ENCODE assay signal across 1 cellular context in genomic region chr19:48363810-48364563, GRCh38.
TF ChIP-seq lines count a peak whose summit lies in the region.

SYNGR4 (plus strand) TSS chr19:48364367; CDS start chr19:48365843, 1,476 bp downstream.
TMEM143 (minus strand) TSS chr19:48363940; CDS start chr19:48363920, 20 bp downstream.

TF ChIP-seq in HEK293, 187 proteins besides CTCF, POLR2A, EP300 and RAD21 (continued from another document and continues in another):
- TF ChIP-seq ZNF518A (tag by site-specific recombination; conservative IDR thresholded peaks at IDR 0.05; ENCODE audit: low read depth), result no peak
- no peak for TF ChIP-seq ZNF560 (tag by site-specific recombination; IDR thresholded peaks at IDR 0.05; ENCODE audit: borderline replicate concordance)
- no peak for TF ChIP-seq ZBTB7A (tag by site-specific recombination; IDR thresholded peaks at IDR 0.05; ENCODE audit: low read depth)
- TF ChIP-seq ZBTB21 (tag by site-specific recombination; IDR thresholded peaks at IDR 0.05), result no peak
- peak; percentile 97 for TF ChIP-seq ZFHX2 (tag by site-specific recombination; conservative IDR thresholded peaks at IDR 0.05)
- no peak for TF ChIP-seq ZNF404 (tag by site-specific recombination; IDR thresholded peaks at IDR 0.05)
- peak; percentile 86 for TF ChIP-seq KLF9 (tag by site-specific recombination; IDR thresholded peaks at IDR 0.05; ENCODE audit: low read depth)
- TF ChIP-seq SP3 (tag by site-specific recombination; IDR thresholded peaks at IDR 0.05), result peak; percentile 99
- no peak for TF ChIP-seq ZNF658 (tag by site-specific recombination; IDR thresholded peaks at IDR 0.05)
- no peak for TF ChIP-seq TCF7L2 (IDR thresholded peaks at IDR 0.05; ENCODE audit: borderline replicate concordance, low read depth, low read length)
- TF ChIP-seq ZNF561 (tag by site-specific recombination; IDR thresholded peaks at IDR 0.05; ENCODE audit: borderline replicate concordance), result 0 out of 2 replicates have a peak, but pooled peaks have one; percentile 44
- TF ChIP-seq ZFP41 (tag by site-specific recombination; IDR thresholded peaks at IDR 0.05; ENCODE audit: borderline replicate concordance), result no peak
- no peak for TF ChIP-seq ZBTB44 (tag by site-specific recombination; IDR thresholded peaks at IDR 0.05)
- peak; percentile 98 for TF ChIP-seq SP2 (tag by site-specific recombination; IDR thresholded peaks at IDR 0.05)
- no peak for TF ChIP-seq ZNF433 (tag by site-specific recombination; IDR thresholded peaks at IDR 0.05; ENCODE audit: low read depth)
- TF ChIP-seq ZNF214 (tag by site-specific recombination; IDR thresholded peaks at IDR 0.05; ENCODE audit: borderline replicate concordance), result no peak
- TF ChIP-seq ZBTB6 (tag by site-specific recombination; IDR thresholded peaks at IDR 0.05), result 0 out of 2 replicates have a peak, but pooled peaks have one; percentile 20
- TF ChIP-seq BCL11B (tag by site-specific recombination; IDR thresholded peaks at IDR 0.05; ENCODE audit: low read depth), result no peak
- no peak for TF ChIP-seq ZNF133 (tag by site-specific recombination; IDR thresholded peaks at IDR 0.05)
- TF ChIP-seq ZNF37A (tag by site-specific recombination; IDR thresholded peaks at IDR 0.05), result no peak
- TF ChIP-seq ZNF692 (tag by site-specific recombination; IDR thresholded peaks at IDR 0.05), result peak; percentile 82
- no peak for TF ChIP-seq ZNF555 (tag by site-specific recombination; conservative IDR thresholded peaks at IDR 0.05)
- TF ChIP-seq ZBTB48 (tag by site-specific recombination; IDR thresholded peaks at IDR 0.05), result peak; percentile 95
- no peak for TF ChIP-seq ZNF18 (tag by site-specific recombination; IDR thresholded peaks at IDR 0.05)
- TF ChIP-seq KLF7 (tag by site-specific recombination; IDR thresholded peaks at IDR 0.05; ENCODE audit: borderline replicate concordance), result peak; percentile 29; the same call in 1 of the 2 replicates
- no peak for TF ChIP-seq ZNF580 (tag by site-specific recombination; IDR thresholded peaks at IDR 0.05)
- TF ChIP-seq ATF2 (tag by site-specific recombination; IDR thresholded peaks at IDR 0.05; ENCODE audit: low read depth), result no peak
- peak; percentile 4 for TF ChIP-seq ZBTB17 (tag by site-specific recombination; IDR thresholded peaks at IDR 0.05)
- TF ChIP-seq ZNF2 (tag by site-specific recombination; IDR thresholded peaks at IDR 0.05), result no peak
- TF ChIP-seq ZNF660 (tag by site-specific recombination; IDR thresholded peaks at IDR 0.05), result peak; percentile 69; the same call in 1 of the 2 replicates
- peak; percentile 92 for TF ChIP-seq PRDM10 (tag by site-specific recombination; IDR thresholded peaks at IDR 0.05)
- no peak for TF ChIP-seq ZNF302 (tag by site-specific recombination; IDR thresholded peaks at IDR 0.05; ENCODE audit: low read depth)
- TF ChIP-seq SALL2 (tag by site-specific recombination; IDR thresholded peaks at IDR 0.05; ENCODE audit: borderline replicate concordance), result no peak
- no peak for TF ChIP-seq ZSCAN30 (tag by site-specific recombination; IDR thresholded peaks at IDR 0.05)
- TF ChIP-seq KLF1 (tag by site-specific recombination; IDR thresholded peaks at IDR 0.05), result peak; percentile 94
- TF ChIP-seq ZNF768 (tag by site-specific recombination; IDR thresholded peaks at IDR 0.05), result no peak
- TF ChIP-seq ZNF266 (tag by site-specific recombination; IDR thresholded peaks at IDR 0.05; ENCODE audit: low read depth), result no peak
- no peak for TF ChIP-seq ZNF121 (tag by site-specific recombination; IDR thresholded peaks at IDR 0.05)
- peak; percentile 82 for TF ChIP-seq KLF10 (tag by site-specific recombination; IDR thresholded peaks at IDR 0.05)
- TF ChIP-seq ZNF624 (tag by site-specific recombination; IDR thresholded peaks at IDR 0.05), result no peak
- TF ChIP-seq HOXA7 (CRISPR knock-in tag; IDR thresholded peaks at IDR 0.05; ENCODE audit: borderline replicate concordance), result no peak
- TF ChIP-seq ZNF394 (tag by site-specific recombination; IDR thresholded peaks at IDR 0.05; ENCODE audit: borderline replicate concordance), result no peak
- no peak for TF ChIP-seq SETDB1 (IDR thresholded peaks at IDR 0.05; ENCODE audit: insufficient read length, low read length)
- peak; percentile 50; the same call in 1 of the 2 replicates for TF ChIP-seq ZNF324 (tag by site-specific recombination; IDR thresholded peaks at IDR 0.05)
- no peak for TF ChIP-seq ZNF26 (tag by site-specific recombination; IDR thresholded peaks at IDR 0.05)
- TF ChIP-seq ZBTB8A (tag by site-specific recombination; IDR thresholded peaks at IDR 0.05), result peak; percentile 40
- TF ChIP-seq ZSCAN16 (tag by site-specific recombination; IDR thresholded peaks at IDR 0.05), result no peak
- TF ChIP-seq ZNF155 (tag by site-specific recombination; IDR thresholded peaks at IDR 0.05), result no peak
